22 cellular contexts compared by ENCODE assay signal in genomic region chr18:67583621-67584020, GRCh38.
"Had no signal": no experiment of that assay in that cellular context is flagged by ENCODE, and none has a peak within 500 bp of the region (broad histone marks: within the 10 kb centered on the region; RNA-seq: fewer than 3 reads in every experiment).

No MANE protein-coding gene starts in this region.

- H3K4me3 ChIP-seq: heart right ventricle, prostate gland, skin epidermis, suprapubic skin had no signal

- H3K27me3 Mint-ChIP-seq: activated CD4-positive, alpha-beta memory T cell treated with anti-CD3 and anti-CD28 coated beads, Interleukin-2, amount 10 ng/mL, durations not matched to agents 7 days and 5 days; activated naive CD4-positive, alpha-beta T cell treated with anti-CD3 and anti-CD28 coated beads, Interleukin-2, amount 10 ng/mL, durations not matched to agents 7 days and 5 days; activated naive CD8-positive, alpha-beta T cell treated with anti-CD3 and anti-CD28 coated beads, Interleukin-2, amount 50 U/mL, for 24 hours; effector memory CD8-positive, alpha-beta T cell had no signal

- H3K4me1 Mint-ChIP-seq: activated CD4-positive, alpha-beta memory T cell treated with anti-CD3 and anti-CD28 coated beads, Interleukin-2, amount 10 ng/mL, durations not matched to agents 7 days and 5 days; activated naive CD4-positive, alpha-beta T cell treated with anti-CD3 and anti-CD28 coated beads, Interleukin-2, amount 10 ng/mL, durations not matched to agents 7 days and 5 days; activated naive CD8-positive, alpha-beta T cell treated with anti-CD3 and anti-CD28 coated beads, Interleukin-2, amount 50 U/mL, for 24 hours; immature natural killer cell; memory B cell; neural crest cell; stimulated activated naive CD8-positive, alpha-beta T cell treated with anti-CD3 and anti-CD28 coated beads, Interleukin-15, amount 100 ng/mL, for 72 hours had no signal

- H3K36me3 ChIP-seq: heart right ventricle, prostate gland, suprapubic skin had no signal

- DNase-seq: activated CD4-positive, alpha-beta memory T cell treated with anti-CD3 and anti-CD28 coated beads, Interleukin-2, amount 10 ng/mL, durations not matched to agents 7 days and 5 days; activated CD4-positive, alpha-beta T cell treated with anti-CD3 and anti-CD28 coated beads for 48 hours; activated CD4-positive, CD25-positive, alpha-beta regulatory T cell; activated naive CD4-positive, alpha-beta T cell treated with anti-CD3 and anti-CD28 coated beads, Interleukin-2, amount 10 ng/mL, durations not matched to agents 7 days and 5 days; activated naive CD8-positive, alpha-beta T cell treated with anti-CD3 and anti-CD28 coated beads, Interleukin-2, amount 50 U/mL, for 24 hours; activated T-cell treated with anti-CD3 and anti-CD28 coated beads, Interleukin-2, amount 50 U/mL, for 1 hour; aorta; effector memory CD8-positive, alpha-beta T cell; heart right ventricle; immature natural killer cell; left ventricle myocardium superior; naive B cell; right cardiac atrium; stimulated activated naive CD8-positive, alpha-beta T cell treated with anti-CD3 and anti-CD28 coated beads, Interleukin-15, amount 100 ng/mL, for 72 hours; T1000 had no signal

- H3K9me3 Mint-ChIP-seq: activated CD4-positive, alpha-beta memory T cell treated with anti-CD3 and anti-CD28 coated beads, Interleukin-2, amount 10 ng/mL, durations not matched to agents 7 days and 5 days; activated naive CD4-positive, alpha-beta T cell treated with anti-CD3 and anti-CD28 coated beads, Interleukin-2, amount 10 ng/mL, durations not matched to agents 7 days and 5 days; activated naive CD8-positive, alpha-beta T cell treated with anti-CD3 and anti-CD28 coated beads, Interleukin-2, amount 50 U/mL, for 24 hours; type B pancreatic cell had no signal

- H3K27ac ChIP-seq: epithelial cell of prostate, heart right ventricle, prostate gland, skin epidermis, suprapubic skin had no signal

- H3K4me3 Mint-ChIP-seq: activated CD4-positive, alpha-beta memory T cell treated with anti-CD3 and anti-CD28 coated beads, Interleukin-2, amount 10 ng/mL, durations not matched to agents 7 days and 5 days; activated naive CD4-positive, alpha-beta T cell treated with anti-CD3 and anti-CD28 coated beads, Interleukin-2, amount 10 ng/mL, durations not matched to agents 7 days and 5 days; activated naive CD8-positive, alpha-beta T cell treated with anti-CD3 and anti-CD28 coated beads, Interleukin-2, amount 50 U/mL, for 24 hours; effector memory CD8-positive, alpha-beta T cell; immature natural killer cell; memory B cell; naive B cell; neural crest cell; stimulated activated naive CD8-positive, alpha-beta T cell treated with anti-CD3 and anti-CD28 coated beads, Interleukin-15, amount 100 ng/mL, for 72 hours; type B pancreatic cell had no signal

- H3K27ac Mint-ChIP-seq: activated CD4-positive, alpha-beta memory T cell treated with anti-CD3 and anti-CD28 coated beads, Interleukin-2, amount 10 ng/mL, durations not matched to agents 7 days and 5 days; activated naive CD4-positive, alpha-beta T cell treated with anti-CD3 and anti-CD28 coated beads, Interleukin-2, amount 10 ng/mL, durations not matched to agents 7 days and 5 days; activated naive CD8-positive, alpha-beta T cell treated with anti-CD3 and anti-CD28 coated beads, Interleukin-2, amount 50 U/mL, for 24 hours; effector memory CD8-positive, alpha-beta T cell; immature natural killer cell; memory B cell; naive B cell; stimulated activated naive CD8-positive, alpha-beta T cell treated with anti-CD3 and anti-CD28 coated beads, Interleukin-15, amount 100 ng/mL, for 72 hours; type B pancreatic cell had no signal

- H3K27me3 ChIP-seq: heart right ventricle, suprapubic skin had no signal

- H3K4me1 ChIP-seq: heart right ventricle, prostate gland, suprapubic skin had no signal

- H3K9me3 ChIP-seq: heart right ventricle, prostate gland, suprapubic skin had no signal

- H3K36me3 Mint-ChIP-seq: activated naive CD4-positive, alpha-beta T cell treated with anti-CD3 and anti-CD28 coated beads, Interleukin-2, amount 10 ng/mL, durations not matched to agents 7 days and 5 days; immature natural killer cell; memory B cell; naive B cell; type B pancreatic cell had no signal

- ATAC-seq: activated naive CD8-positive, alpha-beta T cell treated with anti-CD3 and anti-CD28 coated beads, Interleukin-2, amount 50 U/mL, for 24 hours; effector memory CD8-positive, alpha-beta T cell; heart right ventricle; left ventricle myocardium superior; right cardiac atrium; stimulated activated naive CD8-positive, alpha-beta T cell treated with anti-CD3 and anti-CD28 coated beads, Interleukin-15, amount 100 ng/mL, for 72 hours had no signal
